ENCODE assay signal across 29 cellular contexts in genomic region chr2:86818967-86819366, GRCh38. TPM values are rescaled to one million over a fixed set of nuclear protein-coding genes. Genes with fewer than 3 reads are reported as not detected.
"Had no signal": no experiment of that assay in that cellular context is flagged by ENCODE, and none has a peak within 500 bp of the region (broad histone marks: within the 10 kb centered on the region; RNA-seq: fewer than 3 reads in every experiment).

No MANE protein-coding gene starts in this region.

- H3K36me3 ChIP-seq: pancreas, prostate gland, sigmoid colon had no signal

- H3K27me3 ChIP-seq: body of pancreas, pancreas had no signal

- H3K27ac ChIP-seq: body of pancreas, coronary artery, dorsolateral prefrontal cortex, pancreas, prostate gland, sigmoid colon had no signal

- ATAC-seq: body of pancreas; left cardiac atrium; pancreas; SK-N-SH treated with all-trans-retinoic acid at 6 μM for 48 hours; stimulated activated memory B cell treated with anti-CD40 and anti-IgM and Interleukin-4, amounts not matched to agents 10 μg/mL and 1 μg/mL and 100 μg/mL, for 72 hours had no signal

- H3K4me1 Mint-ChIP-seq: activated CD4-positive, alpha-beta memory T cell treated with anti-CD3 and anti-CD28 coated beads, Interleukin-2, amount 10 ng/mL, durations not matched to agents 7 days and 5 days; stimulated activated memory B cell treated with anti-CD40 and anti-IgM and Interleukin-4, amounts not matched to agents 10 μg/mL and 1 μg/mL and 100 μg/mL, for 72 hours had no signal

- H3K27ac Mint-ChIP-seq: activated CD4-positive, alpha-beta memory T cell treated with anti-CD3 and anti-CD28 coated beads, Interleukin-2, amount 10 ng/mL, durations not matched to agents 7 days and 5 days; activated CD4-positive, alpha-beta T cell treated with anti-CD3 and anti-CD28 coated beads, Interleukin-2, amount 10 ng/mL, durations not matched to agents 24 days and 14 days; activated naive CD4-positive, alpha-beta T cell treated with anti-CD3 and anti-CD28 coated beads, Interleukin-2, amount 10 ng/mL, durations not matched to agents 7 days and 5 days; activated T-helper 1 cell treated with anti-CD3 and anti-CD28 coated beads, Interleukin-12 subunit alpha, Interleukin-12 subunit beta, Interleukin-2, Interleukin-4 antibody, amounts not matched to agents 30 ng/mL and 10 ng/mL and 1 ng/mL, durations not matched to agents 14 hours and 24 hours and 36 hours; stimulated activated memory B cell treated with anti-CD40 and anti-IgM and Interleukin-4, amounts not matched to agents 10 μg/mL and 1 μg/mL and 100 μg/mL, for 72 hours had no signal

- DNase-seq: activated CD4-positive, alpha-beta memory T cell treated with anti-CD3 and anti-CD28 coated beads, Interleukin-2, amount 10 ng/mL, durations not matched to agents 7 days and 5 days; activated CD4-positive, alpha-beta T cell treated with anti-CD3 and anti-CD28 coated beads, Interleukin-2, amount 10 ng/mL, durations not matched to agents 24 days and 14 days; activated CD4-positive, CD25-positive, alpha-beta regulatory T cell treated with anti-CD3 and anti-CD28 coated beads, Interleukin-2, amount 50 U/mL, for 72 hours; activated effector memory CD4-positive, alpha-beta T cell treated with anti-CD3 and anti-CD28 coated beads, Interleukin-2, amount 50 U/mL, for 16 hours; activated naive CD4-positive, alpha-beta T cell treated with anti-CD3 and anti-CD28 coated beads, Interleukin-2, amount 10 ng/mL, durations not matched to agents 7 days and 5 days; anterior cingulate cortex; body of pancreas; cerebellar nuclear complex; dorsolateral prefrontal cortex; foreskin fibroblast; head of caudate nucleus; hippocampal formation; left cardiac atrium; mammary epithelial cell; nucleus accumbens; pancreas; retina; sigmoid colon; stimulated activated CD4-positive, alpha-beta T cell treated with anti-CD3 and anti-CD28 coated beads, Interleukin-4, amount 100 ng/mL, for 24 hours; T-helper 2 cell; trophoblast cell had no signal

- H3K9me3 Mint-ChIP-seq: activated naive CD4-positive, alpha-beta T cell treated with anti-CD3 and anti-CD28 coated beads, Interleukin-2, amount 10 ng/mL, durations not matched to agents 7 days and 5 days had no signal

- H3K4me3 ChIP-seq: body of pancreas, coronary artery, dorsolateral prefrontal cortex, pancreas, prostate gland, sigmoid colon had no signal

- H3K4me3 Mint-ChIP-seq: activated CD4-positive, alpha-beta memory T cell treated with anti-CD3 and anti-CD28 coated beads, Interleukin-2, amount 10 ng/mL, durations not matched to agents 7 days and 5 days; activated CD4-positive, alpha-beta T cell treated with anti-CD3 and anti-CD28 coated beads, Interleukin-2, amount 10 ng/mL, durations not matched to agents 24 days and 14 days; activated naive CD4-positive, alpha-beta T cell treated with anti-CD3 and anti-CD28 coated beads, Interleukin-2, amount 10 ng/mL, durations not matched to agents 7 days and 5 days; activated T-helper 1 cell treated with anti-CD3 and anti-CD28 coated beads, Interleukin-12 subunit alpha, Interleukin-12 subunit beta, Interleukin-2, Interleukin-4 antibody, amounts not matched to agents 30 ng/mL and 10 ng/mL and 1 ng/mL, durations not matched to agents 14 hours and 24 hours and 36 hours; neural crest cell; stimulated activated memory B cell treated with anti-CD40 and anti-IgM and Interleukin-4, amounts not matched to agents 10 μg/mL and 1 μg/mL and 100 μg/mL, for 72 hours had no signal

- H3K4me1 ChIP-seq: body of pancreas, pancreas, prostate gland, sigmoid colon had no signal

- H3K36me3 Mint-ChIP-seq: activated naive CD4-positive, alpha-beta T cell treated with anti-CD3 and anti-CD28 coated beads, Interleukin-2, amount 10 ng/mL, durations not matched to agents 7 days and 5 days had no signal

- H3K9me3 ChIP-seq: body of pancreas, pancreas, prostate gland had no signal

RNA-seq across cellular contexts. Expression of gene CD8A, which starts 28.3 kb away (rescaled TPM):
- total RNA-seq: endothelial cell of umbilical vein had no signal
- polyA plus RNA-seq: endothelial cell of umbilical vein had no signal

RNA-seq across cellular contexts. Expression of gene CD8B, which starts 42.7 kb away (rescaled TPM):
- total RNA-seq: activated CD4-positive, alpha-beta T cell treated with anti-CD3 and anti-CD28 coated beads, Interleukin-2, amount 10 ng/mL, durations not matched to agents 24 days and 14 days; endothelial cell of umbilical vein; mammary epithelial cell; neural crest cell had no signal
- polyA plus RNA-seq: endothelial cell of umbilical vein, keratinocyte, mammary epithelial cell had no signal
